In the genomic region with DNA sequence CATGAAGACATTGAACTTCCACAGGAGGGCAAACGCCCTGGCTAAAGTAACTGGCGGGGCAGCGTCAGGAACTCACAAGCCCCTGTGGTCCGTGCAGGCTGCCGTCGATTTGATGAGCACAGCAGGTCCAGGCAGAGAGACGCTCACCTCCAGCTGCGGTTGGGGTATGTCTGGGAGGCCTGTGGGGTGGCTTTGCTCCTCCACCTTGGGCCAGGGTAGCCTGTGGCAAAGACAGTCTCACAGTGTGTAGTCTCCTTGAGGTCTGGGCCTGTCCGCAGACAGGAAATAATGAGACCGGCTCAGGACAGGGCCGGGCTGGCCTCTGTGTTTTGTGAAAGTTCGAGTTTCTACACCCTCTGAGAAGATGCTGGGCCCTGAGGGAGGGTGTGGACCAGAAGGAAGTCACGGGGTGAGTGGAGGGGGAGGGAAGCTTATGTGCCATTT, we compare ENCODE assay signal across 17 cellular contexts.
A peak's percentile ranks its signal among the peaks of the same experiment; 100 is the strongest.
DNase-seq lines count a peak whose midpoint lies in the region; ATAC-seq and TF ChIP-seq lines count a peak whose summit lies in the region.
"Had no signal": no experiment of that assay in that cellular context is flagged by ENCODE, and none has a peak within 500 bp of the region (broad histone marks: within the 10 kb centered on the region; RNA-seq: fewer than 3 reads in every experiment).

No MANE protein-coding gene starts in this region.

- H3K4me3 ChIP-seq in gastroesophageal sphincter (no peak overlapping the region), tibial nerve (no peak overlapping the region)
- H3K4me3 ChIP-seq: A549, skin epidermis had no signal

- ATAC-seq in gastroesophageal sphincter (peak; percentile 63), HG03135 (IDR thresholded peaks at IDR 0.05; ENCODE audit: unreplicated experiment) (no peak), GM18498 (IDR thresholded peaks at IDR 0.05; ENCODE audit: unreplicated experiment) (no peak)
- ATAC-seq: A549, T-helper 17 cell had no signal

- intact Hi-C loops in activated CD4-positive, alpha-beta memory T cell treated with anti-CD3 and anti-CD28 coated beads for 36 hours (cut with micrococcal nuclease) = no loop called here

- H3K4me1 Mint-ChIP-seq in activated CD4-positive, alpha-beta memory T cell treated with anti-CD3 and anti-CD28 coated beads, Interleukin-2, amount 10 ng/mL, durations not matched to agents 7 days and 5 days = peaks cover 1% of the 10 kb centered on the region
- peaks cover 6% of the 10 kb centered on the region for H3K4me1 Mint-ChIP-seq in activated CD4-positive, alpha-beta memory T cell treated with anti-CD3 and anti-CD28 coated beads for 36 hours (ENCODE audit: low read depth)
- peaks cover 42% of the 10 kb centered on the region for H3K4me1 Mint-ChIP-seq in mesothelial cell of epicardium

- DNase-seq in activated CD4-positive, alpha-beta memory T cell treated with anti-CD3 and anti-CD28 coated beads, Interleukin-2, amount 10 ng/mL, durations not matched to agents 7 days and 5 days = peak; percentile 11
- no peak for DNase-seq in activated CD4-positive, alpha-beta memory T cell treated with anti-CD3 and anti-CD28 coated beads for 36 hours
- DNase-seq in mesothelial cell of epicardium (ENCODE audit: low spot score in 2 of 2, unreplicated experiment in 2 of 2) (peak in 1 of 2 experiments; percentile 33), tibial nerve (ENCODE audit: low spot score in 2 of 2) (peak; percentile 7 to 76), NCI-H1436 treated with DMSO at 0.1 percent for 48 hours (lab: John Stamatoyannopoulos, UW) (no peak)
- DNase-seq: activated CD4-positive, alpha-beta T cell treated with anti-CD3 and anti-CD28 coated beads for 48 hours; GF-D8; NCI-H1436; NCI-H510A treated with DMSO at 0.1 percent for 48 hours; T-helper 17 cell had no signal

- H3K4me3 Mint-ChIP-seq in activated CD4-positive, alpha-beta memory T cell treated with anti-CD3 and anti-CD28 coated beads, Interleukin-2, amount 10 ng/mL, durations not matched to agents 7 days and 5 days = no peak overlapping the region
- no peak overlapping the region for H3K4me3 Mint-ChIP-seq in activated CD4-positive, alpha-beta memory T cell treated with anti-CD3 and anti-CD28 coated beads for 36 hours
- no peak overlapping the region for H3K4me3 Mint-ChIP-seq in mesothelial cell of epicardium
- H3K4me3 Mint-ChIP-seq: stimulated activated naive CD8-positive, alpha-beta T cell treated with anti-CD3 and anti-CD28 coated beads, Interleukin-15, Interleukin-2, amounts not matched to agents 100 ng/mL and 50 ng/mL, for 24 hours; T-helper 17 cell had no signal

- TF ChIP-seq EP300 in gastroesophageal sphincter (IDR thresholded peaks at IDR 0.05) = no peak
- peak in 1 of 2 donors; percentile 54 for TF ChIP-seq EP300 in tibial nerve (IDR thresholded peaks at IDR 0.05)

- WGBS in gastroesophageal sphincter (ENCODE audit: low coverage in 1 of 2), 2 donors = 77 to 88% methylated on average over 5 to 6 of the region's 13 CpGs
- 68 to 76% methylated on average over 12 to 13 of the region's 13 CpGs for WGBS in tibial nerve, 2 donors

- H3K9me3 Mint-ChIP-seq in activated CD4-positive, alpha-beta memory T cell treated with anti-CD3 and anti-CD28 coated beads, Interleukin-2, amount 10 ng/mL, durations not matched to agents 7 days and 5 days = peaks cover under 1% of the 10 kb centered on the region
- peaks cover under 1% of the 10 kb centered on the region for H3K9me3 Mint-ChIP-seq in activated CD4-positive, alpha-beta memory T cell treated with anti-CD3 and anti-CD28 coated beads for 36 hours
- peaks cover 3% of the 10 kb centered on the region for H3K9me3 Mint-ChIP-seq in mesothelial cell of epicardium
- H3K9me3 Mint-ChIP-seq: stimulated activated naive CD8-positive, alpha-beta T cell treated with anti-CD3 and anti-CD28 coated beads, Interleukin-15, Interleukin-2, amounts not matched to agents 100 ng/mL and 50 ng/mL, for 24 hours had no signal

- peak overlapping the region in 2 of 4 donors; percentile 7 to 24 for H3K27ac ChIP-seq in gastroesophageal sphincter
- peak overlapping the region in 1 of 4 donors; percentile 48 for H3K27ac ChIP-seq in tibial nerve
- H3K27ac ChIP-seq: A549, KMS-11 had no signal

- H3K27ac Mint-ChIP-seq in activated CD4-positive, alpha-beta memory T cell treated with anti-CD3 and anti-CD28 coated beads, Interleukin-2, amount 10 ng/mL, durations not matched to agents 7 days and 5 days = no peak overlapping the region
- no peak overlapping the region for H3K27ac Mint-ChIP-seq in activated CD4-positive, alpha-beta memory T cell treated with anti-CD3 and anti-CD28 coated beads for 36 hours
- H3K27ac Mint-ChIP-seq in mesothelial cell of epicardium = peak overlapping the region; percentile 57
- H3K27ac Mint-ChIP-seq: stimulated activated naive CD8-positive, alpha-beta T cell treated with anti-CD3 and anti-CD28 coated beads, Interleukin-15, Interleukin-2, amounts not matched to agents 100 ng/mL and 50 ng/mL, for 24 hours; T-helper 17 cell had no signal

- TF ChIP-seq POLR2A in gastroesophageal sphincter (IDR thresholded peaks at IDR 0.05) = no peak
- no peak for TF ChIP-seq POLR2A in tibial nerve (IDR thresholded peaks at IDR 0.05)

- peaks cover 10% of the 10 kb centered on the region for H3K27me3 Mint-ChIP-seq in activated CD4-positive, alpha-beta memory T cell treated with anti-CD3 and anti-CD28 coated beads, Interleukin-2, amount 10 ng/mL, durations not matched to agents 7 days and 5 days
- no peaks in the 10 kb centered on the region for H3K27me3 Mint-ChIP-seq in activated CD4-positive, alpha-beta memory T cell treated with anti-CD3 and anti-CD28 coated beads for 36 hours
- no peaks in the 10 kb centered on the region for H3K27me3 Mint-ChIP-seq in mesothelial cell of epicardium (ENCODE audit: low read depth)
- H3K27me3 Mint-ChIP-seq: stimulated activated naive CD8-positive, alpha-beta T cell treated with anti-CD3 and anti-CD28 coated beads, Interleukin-15, Interleukin-2, amounts not matched to agents 100 ng/mL and 50 ng/mL, for 24 hours; T-helper 17 cell had no signal

- CTCF ChIA-PET in activated CD4-positive, alpha-beta memory T cell treated with anti-CD3 and anti-CD28 coated beads, Interleukin-2, amount 10 ng/mL, durations not matched to agents 7 days and 5 days (lab: Charles Lee) = no interaction called here
- CTCF ChIA-PET in activated CD4-positive, alpha-beta memory T cell treated with anti-CD3 and anti-CD28 coated beads for 36 hours (lab: Charles Lee) = no interaction called here

- H3K27me3 ChIP-seq in gastroesophageal sphincter (no peaks in the 10 kb centered on the region), tibial nerve (no peaks in the 10 kb centered on the region)

- H3K36me3 Mint-ChIP-seq in activated CD4-positive, alpha-beta memory T cell treated with anti-CD3 and anti-CD28 coated beads, Interleukin-2, amount 10 ng/mL, durations not matched to agents 7 days and 5 days (ENCODE audit: low read depth) = no peaks in the 10 kb centered on the region
- no peaks in the 10 kb centered on the region for H3K36me3 Mint-ChIP-seq in activated CD4-positive, alpha-beta memory T cell treated with anti-CD3 and anti-CD28 coated beads for 36 hours
- H3K36me3 Mint-ChIP-seq in mesothelial cell of epicardium = no peaks in the 10 kb centered on the region

- H3K36me3 ChIP-seq in gastroesophageal sphincter (no peaks in the 10 kb centered on the region), tibial nerve (no peaks in the 10 kb centered on the region)

- TF ChIP-seq CTCF in gastroesophageal sphincter (IDR thresholded peaks at IDR 0.05) (no peak), mesothelial cell of epicardium (IDR thresholded peaks at IDR 0.05; ENCODE audit: unreplicated experiment) (no peak), tibial nerve (IDR thresholded peaks at IDR 0.05) (no peak)

- POLR2A ChIA-PET in activated CD4-positive, alpha-beta memory T cell treated with anti-CD3 and anti-CD28 coated beads, Interleukin-2, amount 10 ng/mL, durations not matched to agents 7 days and 5 days (lab: Charles Lee) = no interaction called here
- POLR2A ChIA-PET in activated CD4-positive, alpha-beta memory T cell treated with anti-CD3 and anti-CD28 coated beads for 36 hours (lab: Charles Lee) = no interaction called here

- H3K4me1 ChIP-seq in gastroesophageal sphincter = peaks cover 0 to 12% (median 0%) of the 10 kb centered on the region in 3 donors
- H3K4me1 ChIP-seq in tibial nerve = peaks cover 0 to 28% (median 2%) of the 10 kb centered on the region in 4 donors
- H3K4me1 ChIP-seq: A549 had no signal

- H3K9me3 ChIP-seq in gastroesophageal sphincter (no peaks in the 10 kb centered on the region), tibial nerve (peaks cover 0 to under 1% (median 0%) of the 10 kb centered on the region in 4 donors)
- H3K9me3 ChIP-seq: A549 had no signal

Comparison
In these comparisons a context has a peak if more than half of its experiments do, and no peak if none do; other contexts are left out.
1. DNase-seq: peak in activated CD4-positive, alpha-beta memory T cell treated with anti-CD3 and anti-CD28 coated beads, Interleukin-2, amount 10 ng/mL, durations not matched to agents 7 days and 5 days (single experiment) and tibial nerve (2 of 2); none in activated CD4-positive, alpha-beta memory T cell treated with anti-CD3 and anti-CD28 coated beads for 36 hours (single experiment) and NCI-H1436 treated with DMSO at 0.1 percent for 48 hours (single experiment).